In the genomic region with DNA sequence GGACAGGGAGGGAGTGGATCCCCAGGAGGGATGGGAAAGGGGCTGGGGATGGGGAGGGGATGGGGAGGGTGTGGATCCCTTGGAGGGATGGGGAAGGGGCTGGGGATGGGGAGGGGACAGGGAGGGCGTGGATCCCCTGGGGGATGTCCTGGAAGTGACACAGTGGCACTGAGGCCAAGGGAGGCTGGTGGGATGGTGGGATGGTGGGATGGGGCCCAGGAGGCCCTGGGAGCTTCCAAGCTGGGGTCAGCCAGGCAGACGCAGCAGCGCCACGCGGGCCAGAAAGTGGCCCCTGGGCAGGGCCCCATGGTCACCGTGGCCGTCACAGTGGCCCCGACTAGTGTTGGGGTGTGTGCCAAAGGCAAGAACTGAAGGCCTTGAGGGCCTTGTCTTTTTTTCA, we compare ENCODE assay signal across 20 cellular contexts.
"Had no signal": no experiment of that assay in that cellular context is flagged by ENCODE, and none has a peak within 500 bp of the region (broad histone marks: within the 10 kb centered on the region; RNA-seq: fewer than 3 reads in every experiment).

No MANE protein-coding gene starts in this region.

- H3K36me3 ChIP-seq: heart right ventricle, thoracic aorta, WERI-Rb-1 had no signal

- H3K27ac ChIP-seq: heart right ventricle, parathyroid adenoma, psoas muscle, thoracic aorta, WERI-Rb-1 had no signal

- H3K27me3 ChIP-seq: heart right ventricle had no signal

- H3K4me1 ChIP-seq: parathyroid adenoma had no signal

- ATAC-seq: activated CD4-positive, CD25-positive, alpha-beta regulatory T cell treated with anti-CD3 and anti-CD28 coated beads, Interleukin-2, amount 50 U/mL, for 24 hours had no signal

- H3K9me3 ChIP-seq: psoas muscle, thoracic aorta had no signal

- DNase-seq: activated CD4-positive, alpha-beta T cell treated with anti-CD3 and anti-CD28 coated beads for 48 hours; activated CD4-positive, alpha-beta T cell treated with anti-CD3 and anti-CD28 coated beads, Interleukin-2, amount 50 U/mL, for 48 hours; activated CD8-positive, alpha-beta memory T cell treated with anti-CD3 and anti-CD28 coated beads for 24 hours; activated gamma-delta T cell; activated naive CD4-positive, alpha-beta T cell treated with anti-CD3 and anti-CD28 coated beads, Interleukin-2, amount 10 ng/mL, durations not matched to agents 7 days and 5 days; amygdala; caudate nucleus; heart right ventricle; left ventricle myocardium superior; naive B cell; psoas muscle; stimulated activated CD4-positive, alpha-beta T cell treated with anti-CD3 and anti-CD28 coated beads, Interleukin-15, amount 100 ng/mL, for 24 hours; stimulated activated CD4-positive, alpha-beta T cell treated with anti-CD3 and anti-CD28 coated beads, Interleukin-2, amount 100 ng/mL, for 24 hours; stimulated activated naive CD4-positive, alpha-beta T cell; T-helper 9 cell; trophoblast cell; WERI-Rb-1 had no signal

- H3K4me3 ChIP-seq: heart right ventricle, psoas muscle, thoracic aorta had no signal

- H3K9ac ChIP-seq: parathyroid adenoma had no signal
